ENCODE assay signal across 1 cellular context in genomic region chr9:94449486-94449885, GRCh38.
TF ChIP-seq lines count a peak whose summit lies in the region.

No MANE protein-coding gene starts in this region.

TF ChIP-seq in H1, 55 proteins besides CTCF, POLR2A, EP300 and RAD21 (continued from another document):
- no peak for TF ChIP-seq CHD7 (IDR thresholded peaks at IDR 0.05; ENCODE audit: insufficient replicate concordance, low read length)
- no peak for TF ChIP-seq RXRA (IDR thresholded peaks at IDR 0.05; ENCODE audit: insufficient read depth, low read depth, low read length)
- TF ChIP-seq SUZ12 (IDR thresholded peaks at IDR 0.05; ENCODE audit: low read length) = no peak
- no peak for TF ChIP-seq KDM5A (IDR thresholded peaks at IDR 0.05; ENCODE audit: low read length)
- no peak for TF ChIP-seq NRF1 (IDR thresholded peaks at IDR 0.05; ENCODE audit: low read depth, low read length)
- TF ChIP-seq TAF1 (IDR thresholded peaks at IDR 0.05; ENCODE audit: low read depth, low read length) = no peak
- TF ChIP-seq CBX5 (IDR thresholded peaks at IDR 0.05; ENCODE audit: low read depth, low read length) = no peak
- TF ChIP-seq HDAC6 (IDR thresholded peaks at IDR 0.05; ENCODE audit: low read depth, low read length) = no peak
